ENCODE assay signal across 1 cellular context in genomic region chr12:51025748-51026654, GRCh38.
TF ChIP-seq lines count a peak whose summit lies in the region.

SLC11A2 (minus strand) TSS chr12:51026384; CDS start chr12:51010728, 15,656 bp downstream.

TF ChIP-seq in K562, 482 proteins besides CTCF, POLR2A, EP300 and RAD21 (continued from another document and continues in another):
- TF ChIP-seq USF2 (CRISPR knock-in tag; IDR thresholded peaks at IDR 0.05): 0 out of 2 replicates have a peak, but pooled peaks have one; percentile 25
- peak in 1 of 3 experiments; percentile 37; a peak in 1 of 6 replicates for TF ChIP-seq ZBTB11 (CRISPR knock-in tag; IDR thresholded peaks at IDR 0.05)
- TF ChIP-seq HMGXB4 (CRISPR knock-in tag; IDR thresholded peaks at IDR 0.05): no peak
- TF ChIP-seq ZNF311 (CRISPR knock-in tag; IDR thresholded peaks at IDR 0.05): no peak
- no peak for TF ChIP-seq RFX7 (CRISPR knock-in tag; IDR thresholded peaks at IDR 0.05)
- peak; percentile 57 for TF ChIP-seq NCOR1 (IDR thresholded peaks at IDR 0.05)
- no peak for TF ChIP-seq ZNF316 (IDR thresholded peaks at IDR 0.05)
- peak; percentile 26 for TF ChIP-seq CTCFL (IDR thresholded peaks at IDR 0.05; ENCODE audit: borderline replicate concordance, insufficient read depth, low read depth, low read length, poor library complexity, severe bottlenecking)
- no peak for TF ChIP-seq KAT8 (IDR thresholded peaks at IDR 0.05; ENCODE audit: low read depth)
- peak; percentile 79 to 82 for TF ChIP-seq MAZ (CRISPR knock-in tag; conservative IDR thresholded peaks at IDR 0.05 in 1 of 2, IDR thresholded peaks at IDR 0.05 in 1 of 2)
- peak; percentile 62; the same call in 1 of the 2 replicates for TF ChIP-seq FOXP4 (CRISPR knock-in tag; IDR thresholded peaks at IDR 0.05; ENCODE audit: borderline replicate concordance)
- TF ChIP-seq ZNF655 (CRISPR knock-in tag; IDR thresholded peaks at IDR 0.05): no peak
- no peak for TF ChIP-seq HIVEP1 (CRISPR knock-in tag; IDR thresholded peaks at IDR 0.05)
- no peak for TF ChIP-seq TEAD4 (IDR thresholded peaks at IDR 0.05; ENCODE audit: low read length)
- TF ChIP-seq TEAD4 (CRISPR knock-in tag; IDR thresholded peaks at IDR 0.05; ENCODE audit: borderline replicate concordance): peak; percentile 85; the same call in 1 of the 2 replicates
- peak; percentile 14; the same call in 1 of the 2 replicates for TF ChIP-seq MXI1 (IDR thresholded peaks at IDR 0.05; ENCODE audit: low read depth, low read length)
- peak in 1 of 2 experiments; percentile 44; a peak in 1 of 4 replicates for TF ChIP-seq KDM4B (IDR thresholded peaks at IDR 0.05; ENCODE audit: borderline replicate concordance in 2 of 2, low read depth in 1 of 2)
- TF ChIP-seq CHD2 (IDR thresholded peaks at IDR 0.05; ENCODE audit: low read depth, low read length): peak; percentile 73
- no peak for TF ChIP-seq ETS2 (tag; IDR thresholded peaks at IDR 0.05; ENCODE audit: borderline replicate concordance, poor library complexity, severe bottlenecking)
- no peak for TF ChIP-seq SPI1 (IDR thresholded peaks at IDR 0.05; ENCODE audit: borderline replicate concordance, low read depth, low read length)
- peak; percentile 37; the same call in 1 of the 2 replicates for TF ChIP-seq GABPA (tag; conservative IDR thresholded peaks at IDR 0.05; ENCODE audit: low read depth)
- 0 out of 2 replicates have a peak, but pooled peaks have one; percentile 15 for TF ChIP-seq TCF7 (IDR thresholded peaks at IDR 0.05; ENCODE audit: borderline replicate concordance)
- 0 out of 2 replicates have a peak, but pooled peaks have one; percentile 52 for TF ChIP-seq XRCC5 (IDR thresholded peaks at IDR 0.05; ENCODE audit: low read depth, low read length)
- TF ChIP-seq ZBTB43 (CRISPR knock-in tag; IDR thresholded peaks at IDR 0.05): no peak; the same call in 1 of the 2 replicates
- peak in 1 of 2 experiments; percentile 91; a peak in 2 of 4 replicates for TF ChIP-seq HDAC1 (IDR thresholded peaks at IDR 0.05)
- peak; percentile 67 for TF ChIP-seq VEZF1 (CRISPR knock-in tag; IDR thresholded peaks at IDR 0.05)
- TF ChIP-seq KLF6 (CRISPR knock-in tag; IDR thresholded peaks at IDR 0.05; ENCODE audit: borderline replicate concordance): no peak
- no peak for TF ChIP-seq CHAMP1 (IDR thresholded peaks at IDR 0.05)
- TF ChIP-seq ATF1 (CRISPR knock-in tag; IDR thresholded peaks at IDR 0.05): no peak
- peak; percentile 87 for TF ChIP-seq ATF1 (tag; IDR thresholded peaks at IDR 0.05)
- TF ChIP-seq RNF219 (CRISPR knock-in tag; IDR thresholded peaks at IDR 0.05): no peak
- TF ChIP-seq ZNF644 (tag; IDR thresholded peaks at IDR 0.05; ENCODE audit: low read depth): 0 out of 2 replicates have a peak, but pooled peaks have one; percentile 56
- TF ChIP-seq CEBPG (CRISPR knock-in tag; IDR thresholded peaks at IDR 0.05): 0 out of 2 replicates have a peak, but pooled peaks have one; percentile 10
- TF ChIP-seq CEBPG (tag; conservative IDR thresholded peaks at IDR 0.05 in 1 of 2, IDR thresholded peaks at IDR 0.05 in 1 of 2): no peak
- peak; percentile 4; the same call in 1 of the 2 replicates for TF ChIP-seq KLF16 (IDR thresholded peaks at IDR 0.05)
- TF ChIP-seq POLR2B (IDR thresholded peaks at IDR 0.05; ENCODE audit: low read depth, partially characterized antibody): peak; percentile 68
- no peak; the same call in 1 of the 2 replicates for TF ChIP-seq TGIF2 (CRISPR knock-in tag; IDR thresholded peaks at IDR 0.05)
- peak; percentile 35 to 87 (median 51) for TF ChIP-seq YY1 (IDR thresholded peaks at IDR 0.05; ENCODE audit: borderline replicate concordance in 1 of 3, control insufficient read depth in 1 of 3, extremely low read depth in 1 of 3, insufficient read depth in 3 of 3, insufficient read length in 1 of 3, insufficient replicate concordance in 2 of 3, low read depth in 1 of 3, low read length in 2 of 3)
